ENCODE assay signal across 1 cellular context in genomic region chr17:79802039-79802735, GRCh38.
TF ChIP-seq lines count a peak whose summit lies in the region.

No MANE protein-coding gene starts in this region.

TF ChIP-seq in HepG2, 621 proteins besides CTCF, POLR2A, EP300 and RAD21:
- TF ChIP-seq EZH2 (conservative IDR thresholded peaks at IDR 0.05; ENCODE audit: low read depth, low read length) (peak; percentile 47; the same call in 1 of the 2 replicates), ZNF446 (CRISPR knock-in tag; IDR thresholded peaks at IDR 0.05) (no peak), ZFP36 (IDR thresholded peaks at IDR 0.05; ENCODE audit: borderline replicate concordance, low read depth, low read length, partially characterized antibody) (peak; percentile 13), ZNF263 (CRISPR knock-in tag; IDR thresholded peaks at IDR 0.05) (peak; percentile 48; the same call in 1 of the 2 replicates), MZF1 (CRISPR knock-in tag; IDR thresholded peaks at IDR 0.05; ENCODE audit: borderline replicate concordance) (no peak), PCBP2 (optimal IDR thresholded peaks at IDR 0.05; ENCODE audit: low read depth, low read length, poor library complexity, severe bottlenecking) (no peak), AKAP8 (CRISPR knock-in tag; IDR thresholded peaks at IDR 0.05) (no peak), ZNF768 (CRISPR knock-in tag; IDR thresholded peaks at IDR 0.05) (peak; percentile 50), CBX2 (IDR thresholded peaks at IDR 0.05; ENCODE audit: low read depth, low read length) (0 out of 2 replicates have a peak, but pooled peaks have one; percentile 40), CBX2 (CRISPR knock-in tag; IDR thresholded peaks at IDR 0.05; ENCODE audit: low read depth) (no peak), TRIM24 (CRISPR knock-in tag; IDR thresholded peaks at IDR 0.05) (no peak), ZBTB7A (CRISPR knock-in tag; IDR thresholded peaks at IDR 0.05) (0 out of 2 replicates have a peak, but pooled peaks have one; percentile 0), FOXK1 (CRISPR knock-in tag; IDR thresholded peaks at IDR 0.05; ENCODE audit: borderline replicate concordance, low read depth) (no peak), STAT6 (CRISPR knock-in tag; IDR thresholded peaks at IDR 0.05; ENCODE audit: borderline replicate concordance) (no peak), ZNF775 (CRISPR knock-in tag; IDR thresholded peaks at IDR 0.05; ENCODE audit: borderline replicate concordance) (no peak), ZNF501 (CRISPR knock-in tag; IDR thresholded peaks at IDR 0.05) (no peak)
